ENCODE assay signal across 11 cellular contexts in genomic region chr6:125792680-125793079, GRCh38. TPM values are rescaled to one million over a fixed set of nuclear protein-coding genes. Genes with fewer than 3 reads are reported as not detected.
DNase-seq lines count a peak whose midpoint lies in the region; ATAC-seq and TF ChIP-seq lines count a peak whose summit lies in the region.
"Had no signal": no experiment of that assay in that cellular context is flagged by ENCODE, and none has a peak within 500 bp of the region (broad histone marks: within the 10 kb centered on the region; RNA-seq: fewer than 3 reads in every experiment).

No MANE protein-coding gene starts in this region.

- no peaks in the 10 kb centered on the region for H3K36me3 ChIP-seq in CD8-positive, alpha-beta memory T cell (ENCODE audit: insufficient read depth, low read length)
- no peaks in the 10 kb centered on the region for H3K36me3 ChIP-seq in smooth muscle cell (ENCODE audit: low read depth)

- no peak overlapping the region for H3K9ac ChIP-seq in smooth muscle cell (ENCODE audit: low read depth)

- H3K9me3 ChIP-seq in CD8-positive, alpha-beta memory T cell (ENCODE audit: low read length), result no peaks in the 10 kb centered on the region
- no peaks in the 10 kb centered on the region for H3K9me3 ChIP-seq in smooth muscle cell (replicated peaks; ENCODE audit: low read depth)
- H3K9me3 ChIP-seq: SJSA1 had no signal

- no peaks in the 10 kb centered on the region for H3K27me3 ChIP-seq in CD8-positive, alpha-beta memory T cell (ENCODE audit: insufficient read depth, low read length, poor library complexity, severe bottlenecking)
- H3K27me3 ChIP-seq in smooth muscle cell (ENCODE audit: low read depth), result no peaks in the 10 kb centered on the region
- H3K27me3 ChIP-seq: SJSA1 had no signal

- peaks cover 60 to 73% (median 72%) of the 10 kb centered on the region in 3 donors for H3K4me1 Mint-ChIP-seq in CD8-positive, alpha-beta memory T cell
- peaks cover 64% of the 10 kb centered on the region for H3K4me1 Mint-ChIP-seq in chondrocyte (ENCODE audit: low read depth)
- peaks cover 37 to 50% of the 10 kb centered on the region in 2 donors for H3K4me1 Mint-ChIP-seq in natural killer cell treated with Interleukin-12 subunit alpha and Interleukin-12 subunit beta and Interleukin-15 and Interleukin-18, amount 100 ng/mL, for 72 hours (ENCODE audit: low read depth in 2 of 2)

- no peak overlapping the region for H3K4me2 ChIP-seq in smooth muscle cell

- H3K4me3 Mint-ChIP-seq in CD8-positive, alpha-beta memory T cell, result peak overlapping the region; percentile 40 to 100 (median 60)
- H3K4me3 Mint-ChIP-seq in chondrocyte (ENCODE audit: unreplicated experiment), result peak overlapping the region; percentile 75
- H3K4me3 Mint-ChIP-seq in natural killer cell treated with Interleukin-12 subunit alpha and Interleukin-12 subunit beta and Interleukin-15 and Interleukin-18, amount 100 ng/mL, for 72 hours, result peak overlapping the region; percentile 93

- H2AFZ ChIP-seq in smooth muscle cell (ENCODE audit: low read depth), result no peak overlapping the region

- H3K4me3 ChIP-seq in CD8-positive, alpha-beta memory T cell (ENCODE audit: low read length), result no peak overlapping the region
- no peak overlapping the region for H3K4me3 ChIP-seq in smooth muscle cell
- H3K4me3 ChIP-seq: SJSA1 had no signal

- no peak for ATAC-seq in natural killer cell treated with Interleukin-12 subunit alpha and Interleukin-12 subunit beta and Interleukin-15 and Interleukin-18, amount 100 ng/mL, for 72 hours

- peaks cover 42% of the 10 kb centered on the region for H3K4me1 ChIP-seq in CD8-positive, alpha-beta memory T cell (ENCODE audit: insufficient read depth, low read length)
- H3K4me1 ChIP-seq in smooth muscle cell (ENCODE audit: low read depth), result peaks cover 5% of the 10 kb centered on the region

- H3K27ac ChIP-seq in CD8-positive, alpha-beta memory T cell (ENCODE audit: low read depth, low read length), result no peak overlapping the region
- no peak overlapping the region for H3K27ac ChIP-seq in smooth muscle cell (ENCODE audit: low read depth)
- H3K27ac ChIP-seq: SJSA1 had no signal

- peaks cover 0 to 24% (median 0%) of the 10 kb centered on the region in 3 donors for H3K36me3 Mint-ChIP-seq in CD8-positive, alpha-beta memory T cell
- H3K36me3 Mint-ChIP-seq in chondrocyte (ENCODE audit: low read depth), result peaks cover 2% of the 10 kb centered on the region
- no peaks in the 10 kb centered on the region for H3K36me3 Mint-ChIP-seq in natural killer cell treated with Interleukin-12 subunit alpha and Interleukin-12 subunit beta and Interleukin-15 and Interleukin-18, amount 100 ng/mL, for 72 hours

- peaks cover 0 to 1% of the 10 kb centered on the region in 2 donors for H3K27me3 Mint-ChIP-seq in CD8-positive, alpha-beta memory T cell
- no peaks in the 10 kb centered on the region for H3K27me3 Mint-ChIP-seq in chondrocyte (ENCODE audit: low read depth)
- H3K27me3 Mint-ChIP-seq in natural killer cell treated with Interleukin-12 subunit alpha and Interleukin-12 subunit beta and Interleukin-15 and Interleukin-18, amount 100 ng/mL, for 72 hours, result no peaks in the 10 kb centered on the region

- POLR2A ChIA-PET in CD8-positive, alpha-beta memory T cell (lab: Charles Lee), result interaction anchor here (4.6 kb wide), 1 partner anchor 11 kb away, joined by 188 read pairs; no protein-coding TSS in a partner anchor

- no peak for DNase-seq in CD8-positive, alpha-beta memory T cell
- peak; percentile 54 for DNase-seq in LHCN-M2 (ENCODE audit: low read depth)
- DNase-seq in chondrocyte (ENCODE audit: low spot score), result no peak
- DNase-seq in natural killer cell treated with Interleukin-12 subunit alpha and Interleukin-12 subunit beta and Interleukin-15 and Interleukin-18, amount 100 ng/mL, for 72 hours (ENCODE audit: low spot score), result no peak
- DNase-seq in UCSD-AML1 (lab: John Stamatoyannopoulos, UW; ENCODE audit: unreplicated experiment), result no peak
- no peak for DNase-seq in DMS153 (lab: John Stamatoyannopoulos, UW)
- DNase-seq in NAMALWA (ENCODE audit: low spot score), result no peak
- DNase-seq in smooth muscle cell (lab: John Stamatoyannopoulos, UW; ENCODE audit: unreplicated experiment), result no peak
- DNase-seq: NCI-H1417, occipital lobe had no signal

- TF ChIP-seq CTCF in chondrocyte (IDR thresholded peaks at IDR 0.05) (no peak), smooth muscle cell (IDR thresholded peaks at IDR 0.05; ENCODE audit: borderline replicate concordance, insufficient read depth, poor library complexity, severe bottlenecking) (no peak)

- H3K9me3 Mint-ChIP-seq in CD8-positive, alpha-beta memory T cell, result no peaks in the 10 kb centered on the region
- no peaks in the 10 kb centered on the region for H3K9me3 Mint-ChIP-seq in chondrocyte (ENCODE audit: low read depth)
- H3K9me3 Mint-ChIP-seq in natural killer cell treated with Interleukin-12 subunit alpha and Interleukin-12 subunit beta and Interleukin-15 and Interleukin-18, amount 100 ng/mL, for 72 hours, result no peaks in the 10 kb centered on the region

- H3K79me2 ChIP-seq in smooth muscle cell (ENCODE audit: low read depth), result peaks cover 47% of the 10 kb centered on the region

- H3F3A ChIP-seq in smooth muscle cell (ENCODE audit: low read depth), result peaks cover 23% of the 10 kb centered on the region

- CTCF ChIA-PET in CD8-positive, alpha-beta memory T cell (lab: Charles Lee), result interaction anchor here (0.7 to 4.0 kb wide), 5 partner anchors 9 to 125 kb away, joined by 3 to 78 read pairs (median 15); no protein-coding TSS in a partner anchor

- H4K20me1 ChIP-seq in smooth muscle cell (ENCODE audit: low read depth), result no peaks in the 10 kb centered on the region

- H3K27ac Mint-ChIP-seq in CD8-positive, alpha-beta memory T cell, result peak overlapping the region in 5 of 8 donors; percentile 23 to 66 (median 52)
- H3K27ac Mint-ChIP-seq in chondrocyte (ENCODE audit: unreplicated experiment), result peak overlapping the region; percentile 93
- H3K27ac Mint-ChIP-seq in natural killer cell treated with Interleukin-12 subunit alpha and Interleukin-12 subunit beta and Interleukin-15 and Interleukin-18, amount 100 ng/mL, for 72 hours, result peak overlapping the region; percentile 57 to 82

RNA-seq across cellular contexts. Expression of gene NCOA7, which starts 1.9 kb away (rescaled TPM):
- total RNA-seq in CD8-positive, alpha-beta memory T cell, result 10 to 100 TPM; 54.7 to 62.5 TPM
- 38.3 TPM for polyA plus RNA-seq in CD8-positive, alpha-beta memory T cell
- total RNA-seq in LHCN-M2 (2014; rRNA removed), result 8.0 and 10.1 TPM in 2 replicates
- 3.2 TPM for polyA plus RNA-seq in LHCN-M2 (2012)
- 49.6 to 80.7 TPM (median 74.9 TPM) in 3 replicates for total RNA-seq in chondrocyte
- total RNA-seq in natural killer cell treated with Interleukin-12 subunit alpha and Interleukin-12 subunit beta and Interleukin-15 and Interleukin-18, amount 100 ng/mL, for 72 hours, result 10 to 100 TPM; 41.4 to 63.9 TPM
- total RNA-seq in smooth muscle cell, result 44.0 and 57.8 TPM in 2 replicates
- 35.7 and 38.1 TPM in 2 replicates for polyA plus RNA-seq in smooth muscle cell

RNA-seq across cellular contexts. Expression of gene HEY2, which starts 43.2 kb away (rescaled TPM):
- total RNA-seq in CD8-positive, alpha-beta memory T cell, result under 1 TPM; 0.09 TPM
- 0.20 TPM for polyA plus RNA-seq in CD8-positive, alpha-beta memory T cell
- total RNA-seq in LHCN-M2 (2014; rRNA removed) (not detected in 2 replicates), chondrocyte (17.6 to 43.0 TPM (median 41.2 TPM) in 3 replicates), smooth muscle cell (17.2 and 21.2 TPM in 2 replicates)
- polyA plus RNA-seq in LHCN-M2 (2012), result not detected
- total RNA-seq in natural killer cell treated with Interleukin-12 subunit alpha and Interleukin-12 subunit beta and Interleukin-15 and Interleukin-18, amount 100 ng/mL, for 72 hours, result under 1 TPM in 1 of 2 donors, not detected in 1; 0.10 TPM
- polyA plus RNA-seq in smooth muscle cell, result 23.6 and 35.2 TPM in 2 replicates

Comparison
In these comparisons a context has a peak if more than half of its experiments do, and no peak if none do; other contexts are left out.
1. RNA of gene HEY2, which starts 43.2 kb away (total RNA-seq): 17.6 to 43.0 TPM in chondrocyte and 17.2 to 21.2 TPM in smooth muscle cell; 0.10 TPM in natural killer cell treated with Interleukin-12 subunit alpha and Interleukin-12 subunit beta and Interleukin-15 and Interleukin-18, amount 100 ng/mL, for 72 hours, 0.09 TPM in CD8-positive, alpha-beta memory T cell and not detected in LHCN-M2; every median in the first group is over 10 times any median in the second.
2. Peak in every context shown above with its lines, with median percentiles within 50 percentile points of each other: H3K27ac Mint-ChIP-seq and H3K4me3 Mint-ChIP-seq.